In the genomic region with DNA sequence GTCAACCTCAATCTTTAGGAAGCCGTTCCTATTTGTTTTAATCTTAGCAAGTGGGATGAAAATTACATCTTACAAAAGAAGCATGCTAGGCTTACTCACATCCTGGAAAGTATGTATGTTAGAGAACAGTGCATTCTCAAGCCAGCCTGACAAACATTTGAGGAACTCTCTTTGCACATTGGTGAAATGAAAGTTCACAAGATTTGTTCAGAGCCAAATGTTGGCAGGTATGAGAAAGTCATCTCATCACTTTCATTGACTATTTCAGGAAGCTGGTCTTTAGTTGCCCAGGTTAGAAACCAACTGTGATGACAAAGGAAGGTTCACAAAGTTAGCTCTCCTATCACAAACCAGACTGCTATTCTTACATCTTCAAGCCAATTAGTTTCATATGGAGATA, we compare ENCODE assay signal across 18 cellular contexts. TPM values are rescaled to one million over a fixed set of nuclear protein-coding genes. Genes with fewer than 3 reads are reported as not detected.
DNase-seq lines count a peak whose midpoint lies in the region; ATAC-seq, FAIRE-seq and TF ChIP-seq lines count a peak whose summit lies in the region.
"Had no signal": no experiment of that assay in that cellular context is flagged by ENCODE, and none has a peak within 500 bp of the region (broad histone marks: within the 10 kb centered on the region; RNA-seq: fewer than 3 reads in every experiment).

No MANE protein-coding gene starts in this region.

- H2AFZ ChIP-seq in trophoblast cell (ENCODE audit: insufficient read depth, low read length, poor library complexity) = no peak overlapping the region

- ATAC-seq in GM18868 (IDR thresholded peaks at IDR 0.05; ENCODE audit: unreplicated experiment) (peak; percentile 94), GM21723 (IDR thresholded peaks at IDR 0.05; ENCODE audit: unreplicated experiment) (peak; percentile 64), HG03442 (IDR thresholded peaks at IDR 0.05; ENCODE audit: unreplicated experiment) (peak; percentile 74)
- ATAC-seq: stimulated activated naive CD8-positive, alpha-beta T cell treated with anti-CD3 and anti-CD28 coated beads, Interleukin-15, amount 100 ng/mL, for 72 hours; T-cell had no signal

- H3K79me1 ChIP-seq in trophoblast cell (ENCODE audit: low read length) = no peaks in the 10 kb centered on the region

- H3K27ac ChIP-seq in trophoblast cell (ENCODE audit: low read depth, low read length) = no peak overlapping the region
- no peak overlapping the region for H3K27ac ChIP-seq in testis
- H3K27ac ChIP-seq: BLaER1 treated with 17β-estradiol and CSF1 and Interleukin-3, amounts not matched to agents 10 nM and 100 nM; spleen had no signal

- H3K79me2 ChIP-seq in trophoblast cell (ENCODE audit: control insufficient read depth, insufficient read depth, low read length, poor library complexity) = no peaks in the 10 kb centered on the region

- no peak overlapping the region for H3K18ac ChIP-seq in trophoblast cell (ENCODE audit: low read length)

- H3K14ac ChIP-seq in trophoblast cell (ENCODE audit: low read length) = no peak overlapping the region

- H3K9ac ChIP-seq in trophoblast cell (ENCODE audit: low read length) = no peak overlapping the region
- H3K9ac ChIP-seq: BLaER1 treated with 17β-estradiol and CSF1 and Interleukin-3, amounts not matched to agents 10 nM and 100 nM had no signal

- H4K91ac ChIP-seq in trophoblast cell (ENCODE audit: low read depth, low read length) = no peak overlapping the region

- H3K27me3 ChIP-seq in trophoblast cell (ENCODE audit: insufficient read depth, low read length) (no peaks in the 10 kb centered on the region), testis (no peaks in the 10 kb centered on the region)
- H3K27me3 ChIP-seq: BLaER1 treated with 17β-estradiol and CSF1 and Interleukin-3, amounts not matched to agents 10 nM and 100 nM; spleen had no signal

- H3K4me3 ChIP-seq in trophoblast cell (ENCODE audit: low read depth, low read length) (no peak overlapping the region), testis (no peak overlapping the region)
- H3K4me3 ChIP-seq: BLaER1 treated with 17β-estradiol and CSF1 and Interleukin-3, amounts not matched to agents 10 nM and 100 nM; spleen had no signal

- no peak overlapping the region for H3K4ac ChIP-seq in trophoblast cell (ENCODE audit: low read depth, low read length)

- peak; percentile 25 to 67 for DNase-seq in trophoblast cell
- no peak for DNase-seq in testis
- no peak for DNase-seq in H54 (ENCODE audit: insufficient read length, low spot score)
- DNase-seq in amniotic stem cell (lab: John Stamatoyannopoulos, UW) = no peak
- DNase-seq: cerebellar nuclear complex; DMS79; HCEC 1CT; NCI-H2029; NCI-H526 treated with DMSO at 0.1 percent for 48 hours; posterior cingulate gyrus; spleen; stimulated activated naive CD8-positive, alpha-beta T cell treated with anti-CD3 and anti-CD28 coated beads, Interleukin-15, amount 100 ng/mL, for 72 hours; T-cell had no signal

- TF ChIP-seq POLR2A in testis (IDR thresholded peaks at IDR 0.05) (no peak), H54 (IDR thresholded peaks at IDR 0.05; ENCODE audit: low read depth, low read length) (no peak)

- no peaks in the 10 kb centered on the region for H3K9me3 ChIP-seq in trophoblast cell (ENCODE audit: insufficient read depth, low read depth, low read length)
- H3K9me3 ChIP-seq in testis = no peaks in the 10 kb centered on the region
- H3K9me3 ChIP-seq: BLaER1 treated with 17β-estradiol and CSF1 and Interleukin-3, amounts not matched to agents 10 nM and 100 nM; spleen had no signal

- no peak overlapping the region for H2BK5ac ChIP-seq in trophoblast cell (ENCODE audit: low read depth, low read length, poor library complexity)

- no peak overlapping the region for H2BK12ac ChIP-seq in trophoblast cell (ENCODE audit: low read length)

- H3K36me3 ChIP-seq in trophoblast cell (ENCODE audit: control insufficient read depth in 1 of 2, insufficient read depth in 2 of 2, low read length in 2 of 2) = no peaks in the 10 kb centered on the region
- H3K36me3 ChIP-seq in testis (ENCODE audit: low read depth, missing control alignments) = no peaks in the 10 kb centered on the region
- H3K36me3 ChIP-seq: BLaER1 treated with 17β-estradiol and CSF1 and Interleukin-3, amounts not matched to agents 10 nM and 100 nM had no signal

- H3K23ac ChIP-seq in trophoblast cell (ENCODE audit: low read length) = no peak overlapping the region

- WGBS in trophoblast cell (ENCODE audit: extremely low coverage, insufficient coverage, insufficient read length) = no CpG with 5 or more reads among the region's 1 CpG
- WGBS in testis, 2 donors = 79 to 93% methylated on average over 1 of the region's 1 CpG

- no peaks in the 10 kb centered on the region for H3K4me1 ChIP-seq in trophoblast cell (ENCODE audit: control insufficient read depth in 1 of 2, insufficient read depth in 2 of 2, low read length in 2 of 2)
- no peaks in the 10 kb centered on the region for H3K4me1 ChIP-seq in testis
- H3K4me1 ChIP-seq: BLaER1 treated with 17β-estradiol and CSF1 and Interleukin-3, amounts not matched to agents 10 nM and 100 nM; spleen had no signal

- TF ChIP-seq CTCF in testis (IDR thresholded peaks at IDR 0.05) = no peak

- no peak overlapping the region for H4K8ac ChIP-seq in trophoblast cell (ENCODE audit: low read depth, low read length)

- H3K4me2 ChIP-seq in trophoblast cell (ENCODE audit: low read length) = no peak overlapping the region
- H3K4me2 ChIP-seq: BLaER1 treated with 17β-estradiol and CSF1 and Interleukin-3, amounts not matched to agents 10 nM and 100 nM had no signal

- H4K12ac ChIP-seq in trophoblast cell (ENCODE audit: low read depth, low read length) = no peak overlapping the region

- H2AK5ac ChIP-seq in trophoblast cell (ENCODE audit: low read length) = no peak overlapping the region

- FAIRE-seq in H54 (lab: Jason Lieb, UNC) = no peak

- H2BK120ac ChIP-seq in trophoblast cell (ENCODE audit: insufficient read depth, low read length, poor library complexity) = no peak overlapping the region

- intact Hi-C loops in testis (cut with DNase I; ENCODE audit: low total_unique reads) = no loop called here

RNA-seq across cellular contexts. Expression of a gene that starts 57.1 kb away (rescaled TPM):
- polyA plus RNA-seq in trophoblast cell (2013) = 0.07 and 0.14 TPM in 2 replicates
- 1 to 10 TPM; 7.1 to 8.6 TPM for total RNA-seq in testis
- 6.5 TPM for polyA plus RNA-seq in testis (ENCODE audit: insufficient read depth, low read depth, low replicate concordance)
- total RNA-seq: myocyte had no signal

Comparison
In these comparisons a context has a peak if more than half of its experiments do, and no peak if none do; other contexts are left out.
1. DNase-seq: peak in trophoblast cell (2 of 2); none in testis (single experiment), H54 (single experiment) and amniotic stem cell (single experiment).
2. Peak in every context shown above with its lines, with median percentiles within 50 percentile points of each other: ATAC-seq.